Comparison of ENCODE assay signal across 35 cellular contexts in the genomic region with DNA sequence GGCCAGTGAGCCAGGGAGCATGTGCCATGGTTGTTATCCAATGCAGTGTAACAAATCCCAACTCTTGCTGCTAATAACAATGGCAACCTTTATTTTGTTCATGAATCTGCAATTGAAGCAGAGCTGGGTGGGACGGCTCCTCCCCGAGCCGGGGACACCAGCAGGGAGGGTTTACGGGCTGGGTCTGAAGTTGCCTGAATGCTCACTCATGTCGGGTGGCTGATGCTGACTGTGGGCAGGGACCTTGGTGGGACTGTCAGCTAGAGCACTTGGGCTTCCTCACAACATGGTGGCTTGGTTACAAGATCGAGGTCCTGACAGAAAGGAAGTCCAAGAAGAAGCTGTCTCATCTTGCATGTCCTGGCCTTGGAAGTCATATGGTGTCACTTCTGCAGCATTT.
"Had no signal": no experiment of that assay in that cellular context is flagged by ENCODE, and none has a peak within 500 bp of the region (broad histone marks: within the 10 kb centered on the region; RNA-seq: fewer than 3 reads in every experiment).

No MANE protein-coding gene starts in this region.

- H3K27ac Mint-ChIP-seq: activated B cell treated with CpG ODN at 0.5 μM for 24 hours; activated CD4-positive, alpha-beta memory T cell treated with anti-CD3 and anti-CD28 coated beads for 36 hours; activated naive CD8-positive, alpha-beta T cell treated with anti-CD3 and anti-CD28 coated beads for 36 hours; activated T-helper 1 cell treated with anti-CD3 and anti-CD28 coated beads, Interleukin-12 subunit alpha, Interleukin-12 subunit beta, Interleukin-2, Interleukin-4 antibody, amounts not matched to agents 30 ng/mL and 10 ng/mL and 1 ng/mL, durations not matched to agents 14 hours and 24 hours and 36 hours had no signal

- H3K9me3 ChIP-seq: ascending aorta had no signal

- H3K4me2 ChIP-seq: KMS-11 had no signal

- DNase-seq: activated B cell treated with CpG ODN at 0.5 μM for 24 hours; activated CD4-positive, alpha-beta memory T cell treated with anti-CD3 and anti-CD28 coated beads for 36 hours; activated CD4-positive, alpha-beta T cell treated with anti-CD3 and anti-CD28 coated beads for 4 hours; activated CD4-positive, alpha-beta T cell treated with anti-CD3 and anti-CD28 coated beads, Interleukin-2, amount 50 U/mL, for 1 hour; activated CD4-positive, CD25-positive, alpha-beta regulatory T cell treated with anti-CD3 and anti-CD28 coated beads, Interleukin-2, amount 50 U/mL, for 72 hours; activated CD8-positive, alpha-beta memory T cell treated with anti-CD3 and anti-CD28 coated beads, Interleukin-2, amount 50 U/mL, for 4 hours; activated naive CD4-positive, alpha-beta T cell; activated naive CD4-positive, alpha-beta T cell treated with anti-CD3 and anti-CD28 coated beads, Interleukin-2, amount 50 U/mL, for 16 hours; activated naive CD8-positive, alpha-beta T cell treated with anti-CD3 and anti-CD28 coated beads for 36 hours; activated T-cell treated with anti-CD3 and anti-CD28 coated beads for 4 hours; activated T-cell treated with anti-CD3 and anti-CD28 coated beads, Interleukin-2, amount 50 U/mL, for 4 hours; amniotic stem cell; MM.1S; MV-4-11; NCI-H1092 treated with DMSO at 0.1 percent for 48 hours; NCI-H1417; NCI-H146; NCI-H187; NCI-H2029 treated with DMSO at 0.1 percent for 48 hours; NCI-H2107; NCI-H2171 treated with DMSO at 0.1 percent for 48 hours; NCI-H2227 treated with DMSO at 0.1 percent for 48 hours; NCI-H446; NCI-H510A treated with DMSO at 0.1 percent for 48 hours; NCI-H526 treated with DMSO at 0.1 percent for 48 hours; SW 1271; T-helper 1 cell; T-helper 2 cell; T-helper 9 cell had no signal

- H3K27ac ChIP-seq: ascending aorta, cardiac muscle cell, KMS-11, VCaP had no signal

- ATAC-seq: activated T-cell treated with anti-CD3 and anti-CD28 coated beads, Interleukin-2, amount 50 U/mL, for 4 hours; Panc1 had no signal

- H3K36me3 Mint-ChIP-seq: activated CD4-positive, alpha-beta memory T cell treated with anti-CD3 and anti-CD28 coated beads for 36 hours; activated naive CD8-positive, alpha-beta T cell treated with anti-CD3 and anti-CD28 coated beads for 36 hours had no signal

- H3K9ac ChIP-seq: KMS-11 had no signal

- H3K9me3 Mint-ChIP-seq: activated B cell treated with CpG ODN at 0.5 μM for 24 hours; activated naive CD8-positive, alpha-beta T cell treated with anti-CD3 and anti-CD28 coated beads for 36 hours; activated T-cell treated with anti-CD3 and anti-CD28 coated beads, Interleukin-2, amount 50 U/mL, for 4 hours; activated T-helper 1 cell treated with anti-CD3 and anti-CD28 coated beads, Interleukin-12 subunit alpha, Interleukin-12 subunit beta, Interleukin-2, Interleukin-4 antibody, amounts not matched to agents 30 ng/mL and 10 ng/mL and 1 ng/mL, durations not matched to agents 14 hours and 24 hours and 36 hours had no signal

- H3K4me3 ChIP-seq: ascending aorta, cardiac muscle cell had no signal

- H3K27me3 ChIP-seq: ascending aorta, cardiac muscle cell had no signal

- H3K4me3 Mint-ChIP-seq: activated B cell treated with CpG ODN at 0.5 μM for 24 hours; activated CD4-positive, alpha-beta memory T cell treated with anti-CD3 and anti-CD28 coated beads for 36 hours; activated naive CD8-positive, alpha-beta T cell treated with anti-CD3 and anti-CD28 coated beads for 36 hours; activated T-cell treated with anti-CD3 and anti-CD28 coated beads, Interleukin-2, amount 50 U/mL, for 4 hours; activated T-helper 1 cell treated with anti-CD3 and anti-CD28 coated beads, Interleukin-12 subunit alpha, Interleukin-12 subunit beta, Interleukin-2, Interleukin-4 antibody, amounts not matched to agents 30 ng/mL and 10 ng/mL and 1 ng/mL, durations not matched to agents 14 hours and 24 hours and 36 hours had no signal

- H3K27me3 Mint-ChIP-seq: activated B cell treated with CpG ODN at 0.5 μM for 24 hours; activated CD4-positive, alpha-beta memory T cell treated with anti-CD3 and anti-CD28 coated beads for 36 hours; activated naive CD8-positive, alpha-beta T cell treated with anti-CD3 and anti-CD28 coated beads for 36 hours had no signal

- H3K4me1 Mint-ChIP-seq: activated B cell treated with CpG ODN at 0.5 μM for 24 hours had no signal

- H3K36me3 ChIP-seq: ascending aorta, cardiac muscle cell had no signal
